ENCODE assay signal across 11 cellular contexts in the genomic region with DNA sequence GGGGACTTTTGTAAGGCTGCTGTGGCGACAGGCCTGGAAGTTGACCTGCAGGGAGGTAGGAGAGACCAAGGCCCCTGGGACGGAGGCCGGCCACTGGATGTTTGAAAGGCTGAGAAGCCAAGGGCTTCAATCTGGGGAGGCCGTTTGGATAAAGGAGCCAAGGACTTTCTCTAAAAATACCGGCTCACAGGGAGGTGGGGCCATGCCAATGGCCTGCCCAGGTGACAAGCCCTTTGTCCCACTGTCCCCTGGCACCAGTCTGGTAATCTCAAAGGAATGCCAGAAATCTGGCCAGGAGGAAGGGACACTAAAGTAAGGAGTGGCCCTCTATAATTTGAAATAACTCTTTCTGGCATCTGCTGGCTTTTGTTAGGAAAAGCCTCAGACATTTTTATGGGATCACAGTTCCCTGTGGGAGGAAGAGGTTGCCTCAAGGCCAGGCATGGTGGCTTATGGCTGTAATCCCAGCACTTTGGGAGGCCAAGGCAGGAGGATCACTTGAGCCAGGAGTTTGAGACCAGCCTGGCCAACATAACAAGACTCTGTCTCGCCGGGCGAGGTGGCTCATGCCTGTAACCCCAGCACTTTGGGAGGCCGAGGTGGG. TPM values are rescaled to one million over a fixed set of nuclear protein-coding genes. Genes with fewer than 3 reads are reported as not detected.
DNase-seq lines count a peak whose midpoint lies in the region; ATAC-seq and TF ChIP-seq lines count a peak whose summit lies in the region.
"Had no signal": no experiment of that assay in that cellular context is flagged by ENCODE, and none has a peak within 500 bp of the region (broad histone marks: within the 10 kb centered on the region; RNA-seq: fewer than 3 reads in every experiment).

No MANE protein-coding gene starts in this region.

- H3K36me3 ChIP-seq in lower lobe of right lung (no peaks in the 10 kb centered on the region), stomach (no peaks in the 10 kb centered on the region), SK-N-SH (replicated peaks in 1 of 2; ENCODE audit: control insufficient read depth in 1 of 2, insufficient read depth in 2 of 2, low read length in 1 of 2) (no peaks in the 10 kb centered on the region)

- TF ChIP-seq POLR2A in stomach (IDR thresholded peaks at IDR 0.05): no peak

- H3K79me2 ChIP-seq in SK-N-SH (ENCODE audit: insufficient read depth): peaks cover 26% of the 10 kb centered on the region

- H3K4me1 ChIP-seq in lower lobe of right lung (peaks cover 44% of the 10 kb centered on the region), stomach (peaks cover 29 to 67% (median 53%) of the 10 kb centered on the region in 4 donors), SK-N-SH (ENCODE audit: control insufficient read depth in 1 of 2, insufficient read depth in 2 of 2, low read depth in 1 of 2, low read length in 1 of 2) (peaks cover 0 to 12% of the 10 kb centered on the region in 2 experiments; a peak in 1 of 4 replicates)

- intact Hi-C loops in activated CD8-positive, alpha-beta T cell treated with anti-CD3 and anti-CD28 coated beads for 36 hours (cut with micrococcal nuclease): no loop called here
- intact Hi-C loops in lower lobe of right lung (cut with DNase I) (no loop called here), stomach (cut with DNase I; ENCODE audit: low total_unique reads) (no loop called here)

- H3K9me2 ChIP-seq in SK-N-SH: no peaks in the 10 kb centered on the region

- no peak overlapping the region for H3K9ac ChIP-seq in SK-N-SH

- H3K27ac ChIP-seq in lower lobe of right lung: peak overlapping the region; percentile 99
- H3K27ac ChIP-seq in stomach: peak overlapping the region; percentile 89 to 100 (median 99)
- H3K27ac ChIP-seq in SK-N-SH (ENCODE audit: low read depth in 2 of 2, low read length in 1 of 2): no peak overlapping the region

- no peaks in the 10 kb centered on the region for H3K9me3 Mint-ChIP-seq in activated CD8-positive, alpha-beta T cell treated with anti-CD3 and anti-CD28 coated beads for 36 hours
- no peaks in the 10 kb centered on the region for H3K9me3 Mint-ChIP-seq in activated CD8-positive, alpha-beta T cell treated with anti-CD3 and anti-CD28 coated beads, Interleukin-2, amount 10 ng/mL, durations not matched to agents 7 days and 5 days (ENCODE audit: insufficient read depth)

- H3K4me2 ChIP-seq in SK-N-SH: no peak overlapping the region

- H3K27me3 ChIP-seq in lower lobe of right lung (ENCODE audit: low read depth) (no peaks in the 10 kb centered on the region), stomach (no peaks in the 10 kb centered on the region), SK-N-SH (ENCODE audit: insufficient read depth) (no peaks in the 10 kb centered on the region)

- no peak overlapping the region for H3K27ac Mint-ChIP-seq in activated CD8-positive, alpha-beta T cell treated with anti-CD3 and anti-CD28 coated beads for 36 hours
- no peak overlapping the region for H3K27ac Mint-ChIP-seq in activated CD8-positive, alpha-beta T cell treated with anti-CD3 and anti-CD28 coated beads, Interleukin-2, amount 10 ng/mL, durations not matched to agents 7 days and 5 days

- no peak for TF ChIP-seq CTCF in activated CD8-positive, alpha-beta T cell treated with anti-CD3 and anti-CD28 coated beads for 36 hours (IDR thresholded peaks at IDR 0.05)
- no peak for TF ChIP-seq CTCF in lower lobe of right lung (IDR thresholded peaks at IDR 0.05)
- no peak for TF ChIP-seq CTCF in stomach (IDR thresholded peaks at IDR 0.05)
- no peak for TF ChIP-seq CTCF in SK-N-SH (IDR thresholded peaks at IDR 0.05)

- H3K36me3 Mint-ChIP-seq in activated CD8-positive, alpha-beta T cell treated with anti-CD3 and anti-CD28 coated beads for 36 hours (ENCODE audit: low read depth): peaks cover 7% of the 10 kb centered on the region
- peaks cover 6% of the 10 kb centered on the region for H3K36me3 Mint-ChIP-seq in activated CD8-positive, alpha-beta T cell treated with anti-CD3 and anti-CD28 coated beads, Interleukin-2, amount 10 ng/mL, durations not matched to agents 7 days and 5 days (ENCODE audit: low read depth)

- H3K4me3 ChIP-seq in lower lobe of right lung (no peak overlapping the region), stomach (no peak overlapping the region), SK-N-SH (ENCODE audit: low read depth in 2 of 2, low read length in 1 of 2) (no peak overlapping the region)

- POLR2A ChIA-PET in activated CD8-positive, alpha-beta T cell treated with anti-CD3 and anti-CD28 coated beads for 36 hours (lab: Charles Lee): no interaction called here
- POLR2A ChIA-PET in activated CD8-positive, alpha-beta T cell treated with anti-CD3 and anti-CD28 coated beads, Interleukin-2, amount 10 ng/mL, durations not matched to agents 7 days and 5 days (lab: Charles Lee): no interaction called here
- POLR2A ChIA-PET in SK-N-SH (lab: Yijun Ruan, JAX): no interaction called here

- 61 to 73% (median 65%) methylated on average over 9 of the region's 9 CpGs for WGBS in stomach, 5 donors
- WGBS in SK-N-SH (ENCODE audit: low lambda C conversion rate): 92% methylated on average over 9 of the region's 9 CpGs

- peaks cover 18% of the 10 kb centered on the region for H3K4me1 Mint-ChIP-seq in activated CD8-positive, alpha-beta T cell treated with anti-CD3 and anti-CD28 coated beads for 36 hours (ENCODE audit: low read depth)
- H3K4me1 Mint-ChIP-seq in activated CD8-positive, alpha-beta T cell treated with anti-CD3 and anti-CD28 coated beads, Interleukin-2, amount 10 ng/mL, durations not matched to agents 7 days and 5 days (ENCODE audit: low read depth): peaks cover 24% of the 10 kb centered on the region

- no peaks in the 10 kb centered on the region; the same call in 1 of the 2 replicates for H4K20me1 ChIP-seq in SK-N-SH (ENCODE audit: insufficient read depth)

- no peaks in the 10 kb centered on the region for H3F3A ChIP-seq in SK-N-SH (replicated peaks; ENCODE audit: insufficient read depth)

- CTCF ChIA-PET in activated CD8-positive, alpha-beta T cell treated with anti-CD3 and anti-CD28 coated beads for 36 hours (lab: Charles Lee): no interaction called here
- CTCF ChIA-PET in activated CD8-positive, alpha-beta T cell treated with anti-CD3 and anti-CD28 coated beads, Interleukin-2, amount 10 ng/mL, durations not matched to agents 7 days and 5 days (lab: Charles Lee): no interaction called here
- CTCF ChIA-PET in SK-N-SH (lab: Yijun Ruan, JAX): no interaction called here

- no peak for TF ChIP-seq RAD21 in SK-N-SH (IDR thresholded peaks at IDR 0.05; ENCODE audit: low read length)

- no peak for ATAC-seq in activated CD8-positive, alpha-beta T cell treated with anti-CD3 and anti-CD28 coated beads for 36 hours
- ATAC-seq in activated CD8-positive, alpha-beta T cell treated with anti-CD3 and anti-CD28 coated beads, Interleukin-2, amount 10 ng/mL, durations not matched to agents 7 days and 5 days: no peak
- ATAC-seq in lower lobe of right lung (peak; percentile 32 to 52), GM19467 (IDR thresholded peaks at IDR 0.05; ENCODE audit: unreplicated experiment) (no peak)

- no peak for DNase-seq in activated CD8-positive, alpha-beta T cell treated with anti-CD3 and anti-CD28 coated beads for 36 hours
- DNase-seq in activated CD8-positive, alpha-beta T cell treated with anti-CD3 and anti-CD28 coated beads, Interleukin-2, amount 10 ng/mL, durations not matched to agents 7 days and 5 days: no peak
- DNase-seq in astrocyte of the hippocampus (ENCODE audit: low read depth, low spot score) (peak; percentile 41), lower lobe of right lung (peak; percentile 66), stomach (peak; percentile 80), SIG-M5 treated with dmso at 0.1 percent for 504 hours (lab: John Stamatoyannopoulos, UW; ENCODE audit: unreplicated experiment) (no peak), SK-N-SH (no peak)
- DNase-seq: activated naive CD4-positive, alpha-beta T cell treated with Interleukin-2 at 50 U/mL for 16 hours; effector CD4-positive, alpha-beta T cell; OCI-M1 had no signal

- H2AFZ ChIP-seq in SK-N-SH (ENCODE audit: low read depth): no peak overlapping the region

- TF ChIP-seq EP300 in stomach (IDR thresholded peaks at IDR 0.05) (no peak), SK-N-SH (IDR thresholded peaks at IDR 0.05; ENCODE audit: borderline replicate concordance in 1 of 2, low read depth in 1 of 2, low read length in 1 of 2) (no peak)

- no peaks in the 10 kb centered on the region for H3K27me3 Mint-ChIP-seq in activated CD8-positive, alpha-beta T cell treated with anti-CD3 and anti-CD28 coated beads for 36 hours
- peaks cover 4% of the 10 kb centered on the region for H3K27me3 Mint-ChIP-seq in activated CD8-positive, alpha-beta T cell treated with anti-CD3 and anti-CD28 coated beads, Interleukin-2, amount 10 ng/mL, durations not matched to agents 7 days and 5 days (ENCODE audit: low read depth)

- H3K9me3 ChIP-seq in lower lobe of right lung (no peaks in the 10 kb centered on the region), stomach (no peaks in the 10 kb centered on the region), SK-N-SH (no peaks in the 10 kb centered on the region)

- peak overlapping the region; percentile 32 for H3K4me3 Mint-ChIP-seq in activated CD8-positive, alpha-beta T cell treated with anti-CD3 and anti-CD28 coated beads for 36 hours
- H3K4me3 Mint-ChIP-seq in activated CD8-positive, alpha-beta T cell treated with anti-CD3 and anti-CD28 coated beads, Interleukin-2, amount 10 ng/mL, durations not matched to agents 7 days and 5 days: no peak overlapping the region

TF ChIP-seq in SK-N-SH, 30 proteins besides CTCF, POLR2A, EP300 and RAD21 (continues in another document):
- TF ChIP-seq GATA2 (CRISPR knock-in tag; IDR thresholded peaks at IDR 0.05) (no peak), EZH2phosphoT487 (IDR thresholded peaks at IDR 0.05; ENCODE audit: borderline replicate concordance, low read depth) (no peak), TAF1 (IDR thresholded peaks at IDR 0.05; ENCODE audit: borderline replicate concordance, low read depth, low read length) (no peak), CHD2 (IDR thresholded peaks at IDR 0.05; ENCODE audit: low read length, partially characterized antibody) (no peak), JUND (IDR thresholded peaks at IDR 0.05) (no peak)

RNA-seq across cellular contexts. Expression of a gene that starts 1.9 kb away (rescaled TPM):
- 10 to 100 TPM; 15.8 to 16.7 TPM for total RNA-seq in activated CD8-positive, alpha-beta T cell treated with anti-CD3 and anti-CD28 coated beads for 36 hours
- 10 to 100 TPM; 14.4 to 14.5 TPM for total RNA-seq in activated CD8-positive, alpha-beta T cell treated with anti-CD3 and anti-CD28 coated beads, Interleukin-2, amount 10 ng/mL, durations not matched to agents 7 days and 5 days
- total RNA-seq in lower lobe of right lung (43.0 TPM), stomach (100 to 1,000 TPM in 4 of 5 donors, 10 to 100 TPM in 1; 85.9 to 227 (median 147) TPM)
- polyA plus RNA-seq in stomach (10 to 100 TPM; 20.9 to 47.2 (median 36.7) TPM), SK-N-SH (2012; rRNA removed) (12.3 and 13.7 TPM in 2 replicates)
- 7.4 and 8.5 TPM in 2 replicates for polyA plus RNA-seq in SK-N-SH (2012; cell fraction: cytosol; rRNA removed)
- polyA plus RNA-seq in SK-N-SH (2012; cell fraction: nucleus; rRNA removed): 69.3 and 80.7 TPM in 2 replicates

Comparison
In these comparisons a context has a peak if more than half of its experiments do, and no peak if none do; other contexts are left out.
1. ATAC-seq: peak in lower lobe of right lung (2 of 2); none in activated CD8-positive, alpha-beta T cell treated with anti-CD3 and anti-CD28 coated beads for 36 hours (single experiment), activated CD8-positive, alpha-beta T cell treated with anti-CD3 and anti-CD28 coated beads, Interleukin-2, amount 10 ng/mL, durations not matched to agents 7 days and 5 days (single experiment) and GM19467 (single experiment).
2. DNase-seq: peak in astrocyte of the hippocampus (single experiment), lower lobe of right lung (single experiment) and stomach (single experiment); none in activated CD8-positive, alpha-beta T cell treated with anti-CD3 and anti-CD28 coated beads for 36 hours (single experiment), activated CD8-positive, alpha-beta T cell treated with anti-CD3 and anti-CD28 coated beads, Interleukin-2, amount 10 ng/mL, durations not matched to agents 7 days and 5 days (single experiment), SIG-M5 treated with dmso at 0.1 percent for 504 hours (single experiment) and SK-N-SH (single experiment).
3. H3K27ac ChIP-seq: peak in lower lobe of right lung (single experiment) and stomach (5 of 5); none in SK-N-SH (0 of 2).